Comparison of ENCODE assay signal across 9 cellular contexts in the genomic region with DNA sequence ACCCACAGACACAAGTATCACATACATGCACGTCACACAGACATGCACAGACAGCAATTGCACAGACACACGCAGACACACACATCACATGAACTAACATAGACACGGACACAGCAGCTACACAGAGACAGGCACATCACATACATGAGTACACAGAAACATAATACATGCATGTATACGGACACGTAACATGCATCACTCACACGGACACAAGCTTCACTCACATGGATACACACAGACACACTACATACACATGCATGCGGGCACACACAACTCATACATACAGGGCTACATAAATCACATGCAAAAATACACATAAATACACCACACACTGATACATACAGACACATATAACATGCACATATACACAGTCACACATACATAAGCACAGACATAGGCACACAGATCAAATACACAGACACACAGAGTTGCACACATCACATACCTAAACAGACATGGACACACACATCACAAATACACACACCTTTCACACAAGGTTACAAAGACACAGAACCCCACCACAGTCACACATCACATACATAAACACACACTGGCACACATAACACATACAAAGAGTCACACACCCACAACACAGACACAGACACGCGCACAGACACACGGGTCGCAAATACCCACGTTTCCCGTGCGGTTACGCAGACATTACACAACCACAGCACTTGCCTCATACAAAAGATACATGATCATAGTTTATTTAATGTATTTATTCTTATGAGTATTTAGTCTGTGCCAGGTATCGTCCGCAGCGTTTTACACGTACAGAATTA. TPM values are rescaled to one million over a fixed set of nuclear protein-coding genes. Genes with fewer than 3 reads are reported as not detected.
DNase-seq lines count a peak whose midpoint lies in the region; ATAC-seq, FAIRE-seq and TF ChIP-seq lines count a peak whose summit lies in the region.
"Had no signal": no experiment of that assay in that cellular context is flagged by ENCODE, and none has a peak within 500 bp of the region (broad histone marks: within the 10 kb centered on the region; RNA-seq: fewer than 3 reads in every experiment).

No MANE protein-coding gene starts in this region.

- H4K20me1 ChIP-seq in PC-3 (ENCODE audit: low read length) (no peaks in the 10 kb centered on the region), hepatocyte (ENCODE audit: insufficient read depth, poor library complexity, severe bottlenecking) (no peaks in the 10 kb centered on the region)

- H2AFZ ChIP-seq in PC-3 (ENCODE audit: low read length) (peak overlapping the region; percentile 96; the same call in 1 of the 2 replicates), hepatocyte (no peak overlapping the region)

- no peaks in the 10 kb centered on the region for H3F3A ChIP-seq in PC-3 (ENCODE audit: low read length, unreplicated experiment)

- TF ChIP-seq RAD21 in A549 (conservative IDR thresholded peaks at IDR 0.05 in 1 of 2, IDR thresholded peaks at IDR 0.05 in 1 of 2): no peak

- no peaks in the 10 kb centered on the region for H3K27me3 ChIP-seq in PC-3 (ENCODE audit: low read length)
- H3K27me3 ChIP-seq in hepatocyte: peaks cover 12% of the 10 kb centered on the region

- BruUV-seq in PC-3 (replicated peaks; lab: Mats Ljungman, UMichigan): no TSS peak

- FAIRE-seq in A549 (lab: Jason Lieb, UNC): peak; percentile 54
- FAIRE-seq in GM12891 (lab: Jason Lieb, UNC): peak; percentile 82
- FAIRE-seq: colon had no signal

- H3K4me3 ChIP-seq in A549 (peak overlapping the region; percentile 59), PC-3 (ENCODE audit: low read length) (peak overlapping the region; percentile 81), hepatocyte (no peak overlapping the region)

- no peaks in the 10 kb centered on the region for H3K9me3 ChIP-seq in A549
- H3K9me3 ChIP-seq in PC-3 (ENCODE audit: low read length): no peaks in the 10 kb centered on the region
- no peaks in the 10 kb centered on the region for H3K9me3 ChIP-seq in hepatocyte (ENCODE audit: low read depth)

- TF ChIP-seq CTCF in A549 (IDR thresholded peaks at IDR 0.05): no peak
- TF ChIP-seq CTCF in PC-3 (conservative IDR thresholded peaks at IDR 0.05; ENCODE audit: low read depth, low read length): no peak
- no peak for TF ChIP-seq CTCF in hepatocyte (IDR thresholded peaks at IDR 0.05; ENCODE audit: poor library complexity)

- POLR2A ChIA-PET in A549 (lab: Yijun Ruan, JAX) (interaction anchor here (1.3 to 1.4 kb wide), 2 partner anchors 19 to 43 kb away, joined by 3 to 5 read pairs; no protein-coding TSS in a partner anchor), PC-3 (lab: Charles Lee; ENCODE audit: unreplicated experiment) (no interaction called here)

- no peak overlapping the region for H3K9ac ChIP-seq in PC-3 (ENCODE audit: low read length)

- TF ChIP-seq POLR2A in A549 (IDR thresholded peaks at IDR 0.05; ENCODE audit: low read length) (no peak), GM12891 (IDR thresholded peaks at IDR 0.05; ENCODE audit: low read depth, low read length) (no peak)

- H3K4me1 ChIP-seq in A549 (peaks cover 34% of the 10 kb centered on the region), PC-3 (ENCODE audit: insufficient read depth, low read length) (no peaks in the 10 kb centered on the region; the same call in 1 of the 2 replicates), hepatocyte (ENCODE audit: insufficient read depth) (no peaks in the 10 kb centered on the region)

- no peak for TF ChIP-seq EP300 in A549 (IDR thresholded peaks at IDR 0.05)

- CTCF ChIA-PET in A549 (lab: Yijun Ruan, JAX) (interaction anchor here (1.3 to 10.2 kb wide), 7 partner anchors 7 to 122 kb away, joined by 4 to 101 read pairs (median 6); partner anchors contain the start of gene KDELR1), PC-3 (lab: Charles Lee) (no interaction called here)

- intact Hi-C loops in PC-3 (cut with micrococcal nuclease): no loop called here

- H3K9me2 ChIP-seq in PC-3 (replicated peaks; ENCODE audit: low read length) (no peaks in the 10 kb centered on the region), hepatocyte (replicated peaks; ENCODE audit: insufficient read depth) (no peaks in the 10 kb centered on the region)

- H3K36me3 ChIP-seq in PC-3 (ENCODE audit: low read depth, low read length): no peaks in the 10 kb centered on the region
- no peaks in the 10 kb centered on the region for H3K36me3 ChIP-seq in hepatocyte (replicated peaks; ENCODE audit: insufficient read depth, low read depth)

- DNase-seq in A549 (ENCODE audit: low read depth in 1 of 2, low spot score in 1 of 2) (no peak), GM12891 (ENCODE audit: insufficient read length, low spot score) (no peak), PC-3 (no peak), hepatocyte (ENCODE audit: low spot score) (no peak), GF-D8 (lab: John Stamatoyannopoulos, UW) (no peak), dermis blood vessel endothelial cell (no peak), inferior parietal cortex (ENCODE audit: extremely low spot score) (no peak)
- no peak for DNase-seq in effector CD4-positive, alpha-beta T cell

- H3K79me2 ChIP-seq in PC-3 (ENCODE audit: low read length) (no peaks in the 10 kb centered on the region), hepatocyte (no peaks in the 10 kb centered on the region)

- no peak for ATAC-seq in A549
- no peak for ATAC-seq in PC-3

- H3K27ac ChIP-seq in A549 (peak overlapping the region; percentile 92 to 93), PC-3 (ENCODE audit: low read length) (no peak overlapping the region), hepatocyte (no peak overlapping the region)

- 54% methylated on average over 19 of the region's 19 CpGs for WGBS in A549 (ENCODE audit: missing lambda C conversion rate)
- WGBS in hepatocyte (ENCODE audit: low lambda C conversion rate, missing lambda C conversion rate): 76% methylated on average over 19 of the region's 19 CpGs

- H3K4me2 ChIP-seq in A549 (peak overlapping the region; percentile 86), PC-3 (ENCODE audit: low read length) (peak overlapping the region; percentile 98), hepatocyte (peak overlapping the region; percentile 97)

TF ChIP-seq in A549, 52 proteins besides CTCF, POLR2A, EP300 and RAD21:
- TF ChIP-seq CEBPB (IDR thresholded peaks at IDR 0.05): peak; percentile 38 to 76; a peak in 2 of 4 replicates
- TF ChIP-seq EHF (CRISPR knock-in tag; IDR thresholded peaks at IDR 0.05): no peak

TF ChIP-seq in GM12891, 5 proteins besides CTCF, POLR2A, EP300 and RAD21:
- no peak for TF ChIP-seq TAF1 (IDR thresholded peaks at IDR 0.05; ENCODE audit: low read depth, low read length)
- no peak for TF ChIP-seq POU2F2 (IDR thresholded peaks at IDR 0.05; ENCODE audit: low read depth, low read length)
- TF ChIP-seq PAX5 (IDR thresholded peaks at IDR 0.05; ENCODE audit: insufficient read depth, low read length, severe bottlenecking): no peak
- no peak for TF ChIP-seq SPI1 (IDR thresholded peaks at IDR 0.05; ENCODE audit: low read depth, low read length)

RNA-seq across cellular contexts. Expression of gene LMTK3, which starts 1.1 kb away (rescaled TPM):
- 0.62 and 0.95 TPM in 2 replicates for polyA plus RNA-seq in A549 (2011; rRNA removed)
- polyA plus RNA-seq in A549 (2012; cell fraction: cytosol; rRNA removed): 2.6 and 3.8 TPM in 2 replicates
- 9.6 and 11.7 TPM in 2 replicates for polyA plus RNA-seq in A549 (2012; cell fraction: nucleus; rRNA removed)
- polyA plus RNA-seq in A549 (2017; fragmentation: RNase III; extraction: RNeasy Plus Mini Kit Qiagen cat#74134 plus additional on column Dnase treatment): 4.6 to 6.1 TPM (median 5.6 TPM) in 3 replicates
- 0.45 and 0.54 TPM in 2 replicates for polyA minus RNA-seq in A549 (2011; rRNA and poly(A)+ RNA removed)
- polyA plus RNA-seq in GM12891 (2012; ENCODE audit: low read depth, missing spikeins): 0.12 TPM
- total RNA-seq in PC-3 (2014; rRNA removed): 4.8 and 8.3 TPM in 2 replicates
- total RNA-seq in hepatocyte: 2.1 and 3.7 TPM in 2 replicates
- polyA plus RNA-seq in hepatocyte: 1.3 and 2.1 TPM in 2 replicates
- total RNA-seq in dermis blood vessel endothelial cell: 0.14 TPM in 1 of 2 replicates, not detected in the other

RNA-seq across cellular contexts. Expression of gene SULT2B1, which starts 39.3 kb away (rescaled TPM):
- 22.2 and 22.4 TPM in 2 replicates for polyA plus RNA-seq in A549 (2011; rRNA removed)
- polyA plus RNA-seq in A549 (2012; cell fraction: cytosol; rRNA removed): 31.5 and 41.0 TPM in 2 replicates
- polyA plus RNA-seq in A549 (2012; cell fraction: nucleus; rRNA removed): 23.6 and 29.0 TPM in 2 replicates
- polyA plus RNA-seq in A549 (2017; fragmentation: RNase III; extraction: RNeasy Plus Mini Kit Qiagen cat#74134 plus additional on column Dnase treatment): 30.1 to 36.5 TPM (median 34.3 TPM) in 3 replicates
- polyA minus RNA-seq in A549 (2011; rRNA and poly(A)+ RNA removed): 26.5 and 28.7 TPM in 2 replicates
- 0.22 TPM for polyA plus RNA-seq in GM12891 (2012; ENCODE audit: low read depth, missing spikeins)
- total RNA-seq in PC-3 (2014; rRNA removed): 4.8 and 6.7 TPM in 2 replicates
- not detected in 2 replicates for total RNA-seq in hepatocyte
- polyA plus RNA-seq in hepatocyte: 0.43 and 0.79 TPM in 2 replicates
- total RNA-seq in dermis blood vessel endothelial cell: 0.42 TPM in 1 of 2 replicates, not detected in the other

RNA-seq across cellular contexts. Expression of gene CYTH2, which starts 43.5 kb away (rescaled TPM):
- polyA plus RNA-seq in A549 (2011; rRNA removed) (33.4 and 36.9 TPM in 2 replicates), A549 (2017; fragmentation: RNase III; extraction: RNeasy Plus Mini Kit Qiagen cat#74134 plus additional on column Dnase treatment) (42.3 to 55.4 TPM (median 50.5 TPM) in 3 replicates), hepatocyte (80.1 and 106 TPM in 2 replicates)
- 48.4 and 61.1 TPM in 2 replicates for polyA plus RNA-seq in A549 (2012; cell fraction: cytosol; rRNA removed)
- 158 and 205 TPM in 2 replicates for polyA plus RNA-seq in A549 (2012; cell fraction: nucleus; rRNA removed)
- polyA minus RNA-seq in A549 (2011; rRNA and poly(A)+ RNA removed): 49.4 and 52.6 TPM in 2 replicates
- 21.6 TPM for polyA plus RNA-seq in GM12891 (2012; ENCODE audit: low read depth, missing spikeins)
- total RNA-seq in PC-3 (2014; rRNA removed) (50.5 and 58.6 TPM in 2 replicates), hepatocyte (63.1 and 69.6 TPM in 2 replicates), dermis blood vessel endothelial cell (63.1 and 89.0 TPM in 2 replicates)

RNA-seq across cellular contexts. Expression of gene KCNJ14, which starts 57.3 kb away (rescaled TPM):
- 1.9 and 2.2 TPM in 2 replicates for polyA plus RNA-seq in A549 (2011; rRNA removed)
- polyA plus RNA-seq in A549 (2012; cell fraction: cytosol; rRNA removed): 1.5 and 1.9 TPM in 2 replicates
- polyA plus RNA-seq in A549 (2012; cell fraction: nucleus; rRNA removed): 12.5 and 14.5 TPM in 2 replicates
- 1.3 to 1.4 TPM (median 1.3 TPM) in 3 replicates for polyA plus RNA-seq in A549 (2017; fragmentation: RNase III; extraction: RNeasy Plus Mini Kit Qiagen cat#74134 plus additional on column Dnase treatment)
- 1.9 and 2.4 TPM in 2 replicates for polyA minus RNA-seq in A549 (2011; rRNA and poly(A)+ RNA removed)
- polyA plus RNA-seq in GM12891 (2012; ENCODE audit: low read depth, missing spikeins): 0.41 TPM
- total RNA-seq in PC-3 (2014; rRNA removed): 1.4 and 2.2 TPM in 2 replicates
- total RNA-seq in hepatocyte: 0.12 and 0.70 TPM in 2 replicates
- 0.32 and 1.1 TPM in 2 replicates for polyA plus RNA-seq in hepatocyte
- 0.33 and 0.51 TPM in 2 replicates for total RNA-seq in dermis blood vessel endothelial cell

Comparison
In these comparisons a context has a peak if more than half of its experiments do, and no peak if none do; other contexts are left out.
1. H3K27ac ChIP-seq: peak in A549 (2 of 2); none in PC-3 (single experiment) and hepatocyte (single experiment).
2. Peak in every context shown above with its lines, with median percentiles within 50 percentile points of each other: H3K4me2 ChIP-seq.